6 cellular contexts compared by ENCODE assay signal in the genomic region with DNA sequence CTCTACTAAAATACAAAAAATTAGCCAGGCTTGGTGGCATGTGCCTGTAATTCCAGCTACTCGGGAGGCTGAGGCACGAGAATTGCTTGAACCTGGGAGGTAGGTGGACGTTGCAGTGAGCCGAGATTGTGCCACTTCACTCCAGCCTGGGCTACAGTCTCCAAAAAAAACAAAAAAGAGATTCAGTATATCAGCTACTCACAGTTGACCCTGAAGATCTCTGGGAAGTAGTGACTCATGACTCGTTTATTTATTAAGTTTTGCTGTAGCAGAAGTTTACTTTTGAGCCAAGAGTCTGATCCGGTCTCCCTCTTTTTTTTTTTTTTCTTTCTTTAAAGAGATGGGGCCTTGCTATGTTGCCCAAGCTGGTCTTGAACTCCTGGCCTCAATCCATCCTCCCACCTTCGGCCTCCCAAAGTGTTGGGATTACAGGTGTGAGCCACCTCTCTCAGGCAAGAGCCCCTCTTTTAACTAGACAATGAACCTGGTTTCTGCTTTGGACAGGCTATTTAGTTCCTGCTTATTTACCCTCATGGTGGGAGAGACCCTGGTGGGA. TPM values are rescaled to one million over a fixed set of nuclear protein-coding genes. Genes with fewer than 3 reads are reported as not detected.
DNase-seq lines count a peak whose midpoint lies in the region; ATAC-seq lines count a peak whose summit lies in the region.

No MANE protein-coding gene starts in this region.

- DNase-seq in Right ventricle myocardium inferior (ENCODE audit: missing footprints), result no peak
- no peak for DNase-seq in cardiac septum (ENCODE audit: low spot score)
- no peak for DNase-seq in Right ventricle myocardium superior
- no peak for DNase-seq in aorta
- no peak for DNase-seq in Kasumi-1 (lab: John Stamatoyannopoulos, UW)

- H3K9me3 ChIP-seq in aorta (ENCODE audit: control insufficient read depth, low read length), result no peaks in the 10 kb centered on the region

- H3K27me3 ChIP-seq in aorta (ENCODE audit: control insufficient read depth in 1 of 2, insufficient read depth in 2 of 2, low read length in 1 of 2), result no peaks in the 10 kb centered on the region

- 7 to 8% methylated on average over 7 of the region's 7 CpGs for WGBS in aorta, 2 donors

- H3K4me1 ChIP-seq in aorta (ENCODE audit: control insufficient read depth in 1 of 2, insufficient read depth in 2 of 2, low read length in 2 of 2), result peaks cover 0 to 4% of the 10 kb centered on the region in 2 donors

- H3K36me3 ChIP-seq in aorta (ENCODE audit: control insufficient read depth in 1 of 2, insufficient read depth in 2 of 2, low read length in 1 of 2), result no peaks in the 10 kb centered on the region

- intact Hi-C loops in Right ventricle myocardium inferior (cut with DNase I) (no loop called here), cardiac septum (cut with DNase I) (no loop called here), Right ventricle myocardium superior (cut with DNase I) (no loop called here), aorta (cut with DNase I) (loop anchor here in 1 of 2 donors (5.0 to 10.0 kb wide), 2 partner anchors 38 to 120 kb away; a partner anchor contains a TSS)

- H3K27ac ChIP-seq in aorta (ENCODE audit: low read depth in 1 of 2, low read length in 2 of 2), result peak overlapping the region in 1 of 2 donors; percentile 66

- peak; percentile 30 for ATAC-seq in Right ventricle myocardium inferior
- peak; percentile 42 for ATAC-seq in Right ventricle myocardium superior (ENCODE audit: poor library complexity)
- ATAC-seq in aorta (ENCODE audit: low FRiP score), result peak; percentile 67
- ATAC-seq in HG02571 (IDR thresholded peaks at IDR 0.05; ENCODE audit: unreplicated experiment), result no peak

- H3K4me3 ChIP-seq in aorta (ENCODE audit: low read length in 2 of 2), result no peak overlapping the region

RNA-seq across cellular contexts. Expression of a gene that starts 4.4 kb away (rescaled TPM):
- 51.5 TPM for total RNA-seq in Right ventricle myocardium inferior
- total RNA-seq in cardiac septum, result 60.2 TPM
- total RNA-seq in Right ventricle myocardium superior, result 45.5 TPM
- total RNA-seq in aorta, result 100 to 1,000 TPM; 138 to 184 TPM
- polyA plus RNA-seq in aorta, result 100 to 1,000 TPM in 1 of 2 donors, 10 to 100 TPM in 1; 76.8 to 186 TPM

RNA-seq across cellular contexts. Expression of a gene that starts 8.7 kb away (rescaled TPM):
- total RNA-seq in Right ventricle myocardium inferior (15.6 TPM), cardiac septum (15.6 TPM), Right ventricle myocardium superior (14.7 TPM), aorta (10 to 100 TPM; 14.9 to 29.7 TPM)
- 10 to 100 TPM; 24.2 to 85.3 TPM for polyA plus RNA-seq in aorta

RNA-seq across cellular contexts. Expression of a gene that starts 12.7 kb away (rescaled TPM):
- total RNA-seq in Right ventricle myocardium inferior, result 3.2 TPM
- total RNA-seq in cardiac septum, result 2.1 TPM
- total RNA-seq in Right ventricle myocardium superior, result 3.3 TPM
- total RNA-seq in aorta, result 10 to 100 TPM; 10.9 to 30.6 TPM
- polyA plus RNA-seq in aorta, result 10 to 100 TPM in 1 of 2 donors, 1 to 10 TPM in 1; 5.3 to 36.6 TPM

RNA-seq across cellular contexts. Expression of a gene that starts 18.3 kb away (rescaled TPM):
- 92.0 TPM for total RNA-seq in Right ventricle myocardium inferior
- 72.4 TPM for total RNA-seq in cardiac septum
- 74.0 TPM for total RNA-seq in Right ventricle myocardium superior
- total RNA-seq in aorta, result 100 to 1,000 TPM; 109 to 127 TPM
- polyA plus RNA-seq in aorta, result 100 to 1,000 TPM; 112 to 121 TPM

RNA-seq across cellular contexts. Expression of a gene that starts 34.1 kb away (rescaled TPM):
- 53.3 TPM for total RNA-seq in Right ventricle myocardium inferior
- total RNA-seq in cardiac septum, result 21.8 TPM
- 59.8 TPM for total RNA-seq in Right ventricle myocardium superior
- total RNA-seq in aorta, result 10 to 100 TPM in 1 of 2 donors, 1 to 10 TPM in 1; 7.4 to 13.0 TPM
- 10 to 100 TPM; 10.6 to 41.4 TPM for polyA plus RNA-seq in aorta
